22 cellular contexts compared by ENCODE assay signal in the genomic region with DNA sequence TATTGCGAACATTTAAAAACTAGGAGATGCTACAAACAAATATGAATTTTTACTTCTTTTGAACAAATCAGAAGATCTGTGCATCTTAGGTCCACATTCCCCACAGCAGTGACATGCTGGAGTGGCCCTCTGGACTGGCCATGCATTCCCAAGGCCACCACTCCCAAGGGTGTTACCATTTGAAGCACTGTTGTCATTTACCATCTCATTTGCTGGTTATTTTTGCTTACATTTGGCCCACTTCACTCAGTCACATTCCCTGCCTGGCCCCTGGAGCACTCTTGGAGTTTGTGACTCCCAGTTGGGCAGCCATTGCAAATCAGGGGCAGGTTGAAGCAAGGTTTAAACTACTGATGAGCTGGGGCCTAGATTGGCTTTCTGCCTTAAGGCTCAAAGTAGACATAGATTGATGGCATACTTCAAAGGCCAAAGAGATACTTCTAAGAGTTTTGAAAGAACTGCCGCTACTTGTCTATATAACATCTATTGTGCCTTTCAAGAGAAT.
"Had no signal": no experiment of that assay in that cellular context is flagged by ENCODE, and none has a peak within 500 bp of the region (broad histone marks: within the 10 kb centered on the region; RNA-seq: fewer than 3 reads in every experiment).

No MANE protein-coding gene starts in this region.

- H3K4me3 ChIP-seq: dorsolateral prefrontal cortex, neural progenitor cell, right atrium auricular region, stomach, tibial artery had no signal

- H3K36me3 Mint-ChIP-seq: naive B cell; stimulated activated effector memory CD8-positive, alpha-beta T cell treated with anti-CD3 and anti-CD28 coated beads, Interleukin-12 subunit alpha, Interleukin-12 subunit beta, amount 100 ng/mL, for 72 hours had no signal

- H3K36me3 ChIP-seq: neural progenitor cell, right atrium auricular region, stomach, tibial artery had no signal

- FAIRE-seq: colon, frontal cortex, keratinocyte had no signal

- H3K27ac Mint-ChIP-seq: nephron; neural progenitor cell; progenitor cell of endocrine pancreas; stimulated activated effector memory CD8-positive, alpha-beta T cell treated with anti-CD3 and anti-CD28 coated beads, Interleukin-12 subunit alpha, Interleukin-12 subunit beta, amount 100 ng/mL, for 72 hours had no signal

- H3K9ac ChIP-seq: neural progenitor cell, parathyroid adenoma had no signal

- H3K9me3 ChIP-seq: right atrium auricular region, stomach, tibial artery had no signal

- H3K9me3 Mint-ChIP-seq: naive B cell; nephron; neural progenitor cell; stimulated activated effector memory CD8-positive, alpha-beta T cell treated with anti-CD3 and anti-CD28 coated beads, Interleukin-12 subunit alpha, Interleukin-12 subunit beta, amount 100 ng/mL, for 72 hours had no signal

- H3K4me1 ChIP-seq: neural progenitor cell, parathyroid adenoma, right atrium auricular region, stomach, tibial artery had no signal

- ATAC-seq: left lobe of liver; sciatic nerve; stimulated activated effector memory CD8-positive, alpha-beta T cell treated with anti-CD3 and anti-CD28 coated beads, Interleukin-12 subunit alpha, Interleukin-12 subunit beta, amount 100 ng/mL, for 72 hours had no signal

- H3K27me3 ChIP-seq: dorsolateral prefrontal cortex, neural progenitor cell, right atrium auricular region, stomach, tibial artery had no signal

- H3K79me2 ChIP-seq: parathyroid adenoma had no signal

- H2AFZ ChIP-seq: neural progenitor cell, parathyroid adenoma had no signal

- H3K4me3 Mint-ChIP-seq: naive B cell; nephron; neural progenitor cell; stimulated activated effector memory CD8-positive, alpha-beta T cell treated with anti-CD3 and anti-CD28 coated beads, Interleukin-12 subunit alpha, Interleukin-12 subunit beta, amount 100 ng/mL, for 72 hours had no signal

- H3K4me2 ChIP-seq: neural progenitor cell had no signal

- H3K27ac ChIP-seq: neural progenitor cell, parathyroid adenoma, right atrium auricular region, stomach, tibial artery had no signal

- DNase-seq: central memory CD4-positive, alpha-beta T cell; dorsolateral prefrontal cortex; effector CD4-positive, alpha-beta T cell; head of caudate nucleus; mesenchymal stem cell; naive B cell; stimulated activated CD4-positive, alpha-beta T cell treated with anti-CD3 and anti-CD28 coated beads, Interleukin-2, amount 100 ng/mL, for 24 hours; stimulated activated CD4-positive, alpha-beta T cell treated with anti-CD3 and anti-CD28 coated beads, Interleukin-4, amount 100 ng/mL, for 24 hours; stimulated activated naive CD4-positive, alpha-beta T cell treated with Interleukin-2 at 50 U/mL for 16 hours; stomach had no signal
